In the genomic region with DNA sequence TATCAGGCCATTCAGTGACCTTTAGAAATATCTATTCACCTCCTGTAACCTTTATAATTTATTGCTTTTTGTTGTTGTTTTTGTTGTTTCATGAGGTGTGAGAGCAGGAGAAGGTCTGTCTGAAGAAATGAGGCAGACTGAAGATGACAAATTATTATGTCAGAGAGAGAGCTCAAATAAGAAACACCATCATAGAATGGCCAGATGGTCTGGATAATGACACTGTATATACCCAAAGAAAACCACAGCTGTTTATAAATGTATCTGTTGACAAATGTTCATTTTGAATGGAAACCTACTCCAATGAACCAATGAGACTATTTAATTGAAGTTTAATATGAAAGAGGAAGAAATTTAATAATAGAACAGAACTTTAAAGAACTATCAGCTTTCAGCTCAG, we compare ENCODE assay signal across 1 cellular context.
TF ChIP-seq lines count a peak whose summit lies in the region.

No MANE protein-coding gene starts in this region.

TF ChIP-seq in IMR-90, 13 proteins besides CTCF, POLR2A, EP300 and RAD21 (continued from another document):
- TF ChIP-seq SMC3 (IDR thresholded peaks at IDR 0.05; ENCODE audit: low read depth, low read length) = no peak
- no peak for TF ChIP-seq RCOR1 (IDR thresholded peaks at IDR 0.05; ENCODE audit: insufficient replicate concordance, low read length)
- no peak for TF ChIP-seq MAFK (IDR thresholded peaks at IDR 0.05; ENCODE audit: low read depth, low read length)
- TF ChIP-seq CHD1 (IDR thresholded peaks at IDR 0.05; ENCODE audit: low read depth, low read length) = no peak
- no peak for TF ChIP-seq BHLHE40 (IDR thresholded peaks at IDR 0.05; ENCODE audit: low read depth, low read length)
- TF ChIP-seq NFE2L2 (IDR thresholded peaks at IDR 0.05; ENCODE audit: low read depth, low read length) = no peak
- TF ChIP-seq, protein P1, sequence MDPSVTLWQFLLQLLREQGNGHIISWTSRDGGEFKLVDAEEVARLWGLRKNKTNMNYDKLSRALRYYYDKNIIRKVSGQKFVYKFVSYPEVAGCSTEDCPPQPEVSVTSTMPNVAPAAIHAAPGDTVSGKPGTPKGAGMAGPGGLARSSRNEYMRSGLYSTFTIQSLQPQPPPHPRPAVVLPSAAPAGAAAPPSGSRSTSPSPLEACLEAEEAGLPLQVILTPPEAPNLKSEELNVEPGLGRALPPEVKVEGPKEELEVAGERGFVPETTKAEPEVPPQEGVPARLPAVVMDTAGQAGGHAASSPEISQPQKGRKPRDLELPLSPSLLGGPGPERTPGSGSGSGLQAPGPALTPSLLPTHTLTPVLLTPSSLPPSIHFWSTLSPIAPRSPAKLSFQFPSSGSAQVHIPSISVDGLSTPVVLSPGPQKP (IDR thresholded peaks at IDR 0.05; ENCODE audit: borderline replicate concordance, low read depth, low read length) = no peak
- TF ChIP-seq CEBPB (IDR thresholded peaks at IDR 0.05; ENCODE audit: low read depth, low read length) = no peak
- no peak for TF ChIP-seq MXI1 (IDR thresholded peaks at IDR 0.05; ENCODE audit: borderline replicate concordance, low read depth, low read length)
- TF ChIP-seq, protein P2, sequence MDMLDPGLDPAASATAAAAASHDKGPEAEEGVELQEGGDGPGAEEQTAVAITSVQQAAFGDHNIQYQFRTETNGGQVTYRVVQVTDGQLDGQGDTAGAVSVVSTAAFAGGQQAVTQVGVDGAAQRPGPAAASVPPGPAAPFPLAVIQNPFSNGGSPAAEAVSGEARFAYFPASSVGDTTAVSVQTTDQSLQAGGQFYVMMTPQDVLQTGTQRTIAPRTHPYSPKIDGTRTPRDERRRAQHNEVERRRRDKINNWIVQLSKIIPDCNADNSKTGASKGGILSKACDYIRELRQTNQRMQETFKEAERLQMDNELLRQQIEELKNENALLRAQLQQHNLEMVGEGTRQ (IDR thresholded peaks at IDR 0.05; ENCODE audit: low read depth, low read length) = no peak
- TF ChIP-seq RFX5 (IDR thresholded peaks at IDR 0.05; ENCODE audit: low read depth, low read length) = no peak
